21 cellular contexts compared by ENCODE assay signal in genomic region chr3:28586325-28586724, GRCh38.
DNase-seq lines count a peak whose midpoint lies in the region; ATAC-seq and TF ChIP-seq lines count a peak whose summit lies in the region.
"Had no signal": no experiment of that assay in that cellular context is flagged by ENCODE, and none has a peak within 500 bp of the region (broad histone marks: within the 10 kb centered on the region; RNA-seq: fewer than 3 reads in every experiment).

No MANE protein-coding gene starts in this region.

- H3K9me3 Mint-ChIP-seq in stimulated activated naive CD8-positive, alpha-beta T cell treated with anti-CD3 and anti-CD28 coated beads, Interleukin-15, amount 100 ng/mL, for 72 hours = no peaks in the 10 kb centered on the region
- H3K9me3 Mint-ChIP-seq: activated T-cell treated with anti-CD3 and anti-CD28 coated beads, Interleukin-2, amount 50 U/mL, for 24 hours; central memory CD8-positive, alpha-beta T cell had no signal

- no peaks in the 10 kb centered on the region for H3K36me3 ChIP-seq in MG63
- H3K36me3 ChIP-seq: gastroesophageal sphincter, right atrium auricular region, vagina had no signal

- H3K4me3 Mint-ChIP-seq in stimulated activated naive CD8-positive, alpha-beta T cell treated with anti-CD3 and anti-CD28 coated beads, Interleukin-15, amount 100 ng/mL, for 72 hours = no peak overlapping the region
- H3K4me3 Mint-ChIP-seq: activated T-cell treated with anti-CD3 and anti-CD28 coated beads, Interleukin-2, amount 50 U/mL, for 24 hours; central memory CD8-positive, alpha-beta T cell had no signal

- no peak overlapping the region for H3K4me3 ChIP-seq in MG63
- H3K4me3 ChIP-seq: gastroesophageal sphincter, right atrium auricular region, vagina had no signal

- DNase-seq in foreskin melanocyte = peak; percentile 26
- DNase-seq in central memory CD4-positive, alpha-beta T cell = no peak
- no peak for DNase-seq in stimulated activated naive CD8-positive, alpha-beta T cell treated with anti-CD3 and anti-CD28 coated beads, Interleukin-15, amount 100 ng/mL, for 72 hours
- DNase-seq in MG63 = no peak
- DNase-seq: activated naive CD4-positive, alpha-beta T cell treated with Interleukin-2 at 50 U/mL for 16 hours; activated T-cell treated with anti-CD3 and anti-CD28 coated beads, Interleukin-2, amount 50 U/mL, for 24 hours; DMS 273 treated with DMSO at 0.1 percent for 48 hours; NCI-H1417; NCI-H2171 treated with DMSO at 0.1 percent for 48 hours; NCI-H526; T1000 had no signal

- no peaks in the 10 kb centered on the region for H3K9me3 ChIP-seq in MG63
- H3K9me3 ChIP-seq: gastroesophageal sphincter, right atrium auricular region, vagina had no signal

- ATAC-seq in GM18519 (IDR thresholded peaks at IDR 0.05; ENCODE audit: low FRiP score, unreplicated experiment) = peak; percentile 56
- peak; percentile 60 for ATAC-seq in GM21786 (IDR thresholded peaks at IDR 0.05; ENCODE audit: unreplicated experiment)
- ATAC-seq in HG03460 (IDR thresholded peaks at IDR 0.05; ENCODE audit: unreplicated experiment) = peak; percentile 57
- ATAC-seq in stimulated activated naive CD8-positive, alpha-beta T cell treated with anti-CD3 and anti-CD28 coated beads, Interleukin-15, amount 100 ng/mL, for 72 hours = no peak
- no peak for ATAC-seq in SK-N-SH treated with all-trans-retinoic acid at 6 μM for 48 hours
- ATAC-seq: activated CD4-positive, CD25-positive, alpha-beta regulatory T cell treated with anti-CD3 and anti-CD28 coated beads, Interleukin-2, amount 50 U/mL, for 24 hours; gastroesophageal sphincter; HepG2 had no signal

- H3K4me1 Mint-ChIP-seq in stimulated activated naive CD8-positive, alpha-beta T cell treated with anti-CD3 and anti-CD28 coated beads, Interleukin-15, amount 100 ng/mL, for 72 hours = no peaks in the 10 kb centered on the region
- H3K4me1 Mint-ChIP-seq: central memory CD8-positive, alpha-beta T cell had no signal

- H3K27me3 Mint-ChIP-seq in stimulated activated naive CD8-positive, alpha-beta T cell treated with anti-CD3 and anti-CD28 coated beads, Interleukin-15, amount 100 ng/mL, for 72 hours = peaks cover 8% of the 10 kb centered on the region

- H3K27me3 ChIP-seq in MG63 = no peaks in the 10 kb centered on the region
- H3K27me3 ChIP-seq: gastroesophageal sphincter, right atrium auricular region, vagina had no signal

- no peak overlapping the region for H3K27ac Mint-ChIP-seq in stimulated activated naive CD8-positive, alpha-beta T cell treated with anti-CD3 and anti-CD28 coated beads, Interleukin-15, amount 100 ng/mL, for 72 hours
- H3K27ac Mint-ChIP-seq: activated T-cell treated with anti-CD3 and anti-CD28 coated beads, Interleukin-2, amount 50 U/mL, for 24 hours had no signal

TF ChIP-seq in SK-N-SH treated with all-trans-retinoic acid at 6 μM for 48 hours, 23 proteins besides CTCF, POLR2A, EP300 and RAD21:
- no peak for TF ChIP-seq RARB (CRISPR knock-in tag; IDR thresholded peaks at IDR 0.05)
- no peak for TF ChIP-seq ZNF8 (CRISPR knock-in tag; IDR thresholded peaks at IDR 0.05)
- TF ChIP-seq ZFP3 (CRISPR knock-in tag; IDR thresholded peaks at IDR 0.05) = no peak
- TF ChIP-seq TCF4 (CRISPR knock-in tag; IDR thresholded peaks at IDR 0.05; ENCODE audit: borderline replicate concordance) = no peak
- no peak for TF ChIP-seq ZC3H10 (CRISPR knock-in tag; IDR thresholded peaks at IDR 0.05)
- TF ChIP-seq PATZ1 (CRISPR knock-in tag; IDR thresholded peaks at IDR 0.05; ENCODE audit: borderline replicate concordance) = no peak
- no peak for TF ChIP-seq PPARA (CRISPR knock-in tag; IDR thresholded peaks at IDR 0.05; ENCODE audit: borderline replicate concordance)
- no peak for TF ChIP-seq CSDC2 (CRISPR knock-in tag; IDR thresholded peaks at IDR 0.05)
- TF ChIP-seq ZNF565 (CRISPR knock-in tag; conservative IDR thresholded peaks at IDR 0.05; ENCODE audit: low read depth) = no peak
- no peak for TF ChIP-seq ESRRG (CRISPR knock-in tag; IDR thresholded peaks at IDR 0.05)
- TF ChIP-seq ISL1 (CRISPR knock-in tag; IDR thresholded peaks at IDR 0.05) = no peak
- TF ChIP-seq TOX (CRISPR knock-in tag; IDR thresholded peaks at IDR 0.05; ENCODE audit: borderline replicate concordance) = no peak
- no peak for TF ChIP-seq CREB5 (CRISPR knock-in tag; IDR thresholded peaks at IDR 0.05; ENCODE audit: low read depth)
- TF ChIP-seq ZNF70 (CRISPR knock-in tag; IDR thresholded peaks at IDR 0.05) = no peak
- no peak for TF ChIP-seq SNAI2 (CRISPR knock-in tag; IDR thresholded peaks at IDR 0.05)
- no peak for TF ChIP-seq GLIS3 (CRISPR knock-in tag; IDR thresholded peaks at IDR 0.05)
- TF ChIP-seq OSR1 (CRISPR knock-in tag; IDR thresholded peaks at IDR 0.05) = no peak
- no peak for TF ChIP-seq ARNTL (CRISPR knock-in tag; IDR thresholded peaks at IDR 0.05; ENCODE audit: borderline replicate concordance, low read depth)
- TF ChIP-seq BACH2 (CRISPR knock-in tag; IDR thresholded peaks at IDR 0.05; ENCODE audit: borderline replicate concordance) = no peak
- no peak for TF ChIP-seq CSRNP3 (CRISPR knock-in tag; IDR thresholded peaks at IDR 0.05)

Comparison
In these comparisons a context has a peak if more than half of its experiments do, and no peak if none do; other contexts are left out.
1. ATAC-seq: peak in GM18519 (single experiment), GM21786 (single experiment) and HG03460 (single experiment); none in stimulated activated naive CD8-positive, alpha-beta T cell treated with anti-CD3 and anti-CD28 coated beads, Interleukin-15, amount 100 ng/mL, for 72 hours (single experiment) and SK-N-SH treated with all-trans-retinoic acid at 6 μM for 48 hours (single experiment).